Comparison of ENCODE assay signal across 9 cellular contexts in genomic region chr7:47537716-47538640, GRCh38. TPM values are rescaled to one million over a fixed set of nuclear protein-coding genes. Genes with fewer than 3 reads are reported as not detected.
A peak's percentile ranks its signal among the peaks of the same experiment; 100 is the strongest.
DNase-seq lines count a peak whose midpoint lies in the region; ATAC-seq and TF ChIP-seq lines count a peak whose summit lies in the region.
"Had no signal": no experiment of that assay in that cellular context is flagged by ENCODE, and none has a peak within 500 bp of the region (broad histone marks: within the 10 kb centered on the region; RNA-seq: fewer than 3 reads in every experiment).

No MANE protein-coding gene starts in this region.

- peaks cover 0 to 15% of the 10 kb centered on the region in 2 donors for H3K27me3 Mint-ChIP-seq in natural killer cell (ENCODE audit: low read depth in 2 of 2)

- H3K4me2 ChIP-seq in PC-3 (ENCODE audit: low read length): peak overlapping the region; percentile 89

- CTCF ChIA-PET in PC-3 (lab: Charles Lee): interaction anchor here (0.5 to 0.7 kb wide), 2 partner anchors 38 to 42 kb away, joined by 3 to 4 read pairs; no protein-coding TSS in a partner anchor

- H3K4me1 ChIP-seq in PC-3 (ENCODE audit: insufficient read depth, low read length) (peaks cover 65% of the 10 kb centered on the region), endocrine pancreas (ENCODE audit: control insufficient read depth, insufficient read depth, low read length) (peaks cover 4% of the 10 kb centered on the region), mucosa of stomach (ENCODE audit: control insufficient read depth, insufficient read depth, low read length) (peaks cover 50% of the 10 kb centered on the region), tibial artery (peaks cover 0 to 41% (median 20%) of the 10 kb centered on the region in 4 donors)

- H3K9me3 Mint-ChIP-seq in natural killer cell: no peaks in the 10 kb centered on the region

- H3K9me2 ChIP-seq in PC-3 (replicated peaks; ENCODE audit: low read length): no peaks in the 10 kb centered on the region

- intact Hi-C loops in PC-3 (cut with micrococcal nuclease) (no loop called here), tibial artery (cut with DNase I; ENCODE audit: low total_unique reads) (no loop called here), natural killer cell (cut with micrococcal nuclease) (no loop called here)

- H3K79me2 ChIP-seq in PC-3 (ENCODE audit: low read length): peaks cover 92% of the 10 kb centered on the region

- H3K27ac ChIP-seq in PC-3 (ENCODE audit: low read length) (peak overlapping the region; percentile 35), tibial artery (peak overlapping the region; percentile 31 to 52)

- no TSS peak for BruUV-seq in PC-3 (replicated peaks; lab: Mats Ljungman, UMichigan)

- no peak for DNase-seq in PC-3
- DNase-seq in tibial artery: no peak
- no peak for DNase-seq in natural killer cell
- DNase-seq: effector CD8-positive, alpha-beta T cell had no signal

- no peak overlapping the region for H3K4me3 Mint-ChIP-seq in natural killer cell

- H3K36me3 ChIP-seq in PC-3 (ENCODE audit: low read depth, low read length): no peaks in the 10 kb centered on the region
- H3K36me3 ChIP-seq in endocrine pancreas (ENCODE audit: control insufficient read depth, insufficient read depth, low read length): no peaks in the 10 kb centered on the region
- H3K36me3 ChIP-seq in mucosa of stomach (ENCODE audit: control insufficient read depth, insufficient read depth, low read length): no peaks in the 10 kb centered on the region
- no peaks in the 10 kb centered on the region for H3K36me3 ChIP-seq in tibial artery

- ATAC-seq in PC-3: no peak
- ATAC-seq in GM19328 (IDR thresholded peaks at IDR 0.05; ENCODE audit: unreplicated experiment): no peak
- no peak for ATAC-seq in HG03139 (IDR thresholded peaks at IDR 0.05; ENCODE audit: unreplicated experiment)
- no peak for ATAC-seq in natural killer cell
- ATAC-seq: K562 had no signal

- TF ChIP-seq CTCF in PC-3 (conservative IDR thresholded peaks at IDR 0.05; ENCODE audit: low read depth, low read length): no peak
- TF ChIP-seq CTCF in tibial artery (IDR thresholded peaks at IDR 0.05): no peak
- TF ChIP-seq CTCF in natural killer cell (IDR thresholded peaks at IDR 0.05): no peak

- POLR2A ChIA-PET in PC-3 (lab: Charles Lee; ENCODE audit: unreplicated experiment): interaction anchor here (0.6 to 0.7 kb wide), 2 partner anchors 54 to 84 kb away, joined by 3 to 4 read pairs; no protein-coding TSS in a partner anchor

- H3K9me3 ChIP-seq in PC-3 (ENCODE audit: low read length) (no peaks in the 10 kb centered on the region), endocrine pancreas (ENCODE audit: control insufficient read depth, low read length) (no peaks in the 10 kb centered on the region), mucosa of stomach (ENCODE audit: control insufficient read depth, low read length) (no peaks in the 10 kb centered on the region), tibial artery (no peaks in the 10 kb centered on the region)

- H3F3A ChIP-seq in PC-3 (ENCODE audit: low read length, unreplicated experiment): peaks cover 11% of the 10 kb centered on the region

- peak overlapping the region; percentile 66 for H3K4me3 ChIP-seq in PC-3 (ENCODE audit: low read length)
- H3K4me3 ChIP-seq in endocrine pancreas (ENCODE audit: control insufficient read depth, insufficient read depth, low read length): peak overlapping the region; percentile 62
- peak overlapping the region; percentile 6 for H3K4me3 ChIP-seq in mucosa of stomach (ENCODE audit: low read length)
- peak overlapping the region; percentile 50 to 62 for H3K4me3 ChIP-seq in tibial artery
- H3K4me3 ChIP-seq: K562 had no signal

- H3K27ac Mint-ChIP-seq in natural killer cell: no peak overlapping the region

- no peaks in the 10 kb centered on the region for H3K36me3 Mint-ChIP-seq in natural killer cell

- H3K4me1 Mint-ChIP-seq in natural killer cell: no peaks in the 10 kb centered on the region

- H3K9ac ChIP-seq in PC-3 (ENCODE audit: low read length) (peak overlapping the region; percentile 52), endocrine pancreas (ENCODE audit: control insufficient read depth, insufficient read depth, low read length) (peak overlapping the region; percentile 72), mucosa of stomach (ENCODE audit: low read length) (peak overlapping the region; percentile 20)

- no peaks in the 10 kb centered on the region for H3K27me3 ChIP-seq in PC-3 (ENCODE audit: low read length)
- H3K27me3 ChIP-seq in endocrine pancreas (ENCODE audit: control insufficient read depth, insufficient read depth, low read length): no peaks in the 10 kb centered on the region
- no peaks in the 10 kb centered on the region for H3K27me3 ChIP-seq in mucosa of stomach (ENCODE audit: control insufficient read depth, insufficient read depth, low read length)
- H3K27me3 ChIP-seq in tibial artery: no peaks in the 10 kb centered on the region

- no peaks in the 10 kb centered on the region for H4K20me1 ChIP-seq in PC-3 (ENCODE audit: low read length)

- H2AFZ ChIP-seq in PC-3 (ENCODE audit: low read length): peak overlapping the region; percentile 79

RNA-seq across cellular contexts. Expression of gene TNS3, which starts 43.9 kb away (rescaled TPM):
- 71.4 and 72.3 TPM in 2 replicates for total RNA-seq in PC-3 (2014; rRNA removed)
- total RNA-seq in natural killer cell: 1 to 10 TPM; 1.6 to 3.5 (median 2.9) TPM

Comparison
In these comparisons a context has a peak if more than half of its experiments do, and no peak if none do; other contexts are left out.
1. H3K4me3 ChIP-seq: peak in every context shown above with its lines; median percentile 66 in PC-3; 62 in endocrine pancreas; 56 in tibial artery; 6 in mucosa of stomach.
2. H3K9ac ChIP-seq: peak in every context shown above with its lines; median percentile 72 in endocrine pancreas; 52 in PC-3; 20 in mucosa of stomach.
3. RNA of gene TNS3, which starts 43.9 kb away (total RNA-seq): 71.4 to 72.3 TPM in PC-3; 1.6 to 3.5 TPM in natural killer cell; every median in the first group is over 10 times any median in the second.